Comparison of ENCODE assay signal across 19 cellular contexts in genomic region chr4:10159671-10160070, GRCh38. TPM values are rescaled to one million over a fixed set of nuclear protein-coding genes. Genes with fewer than 3 reads are reported as not detected.
DNase-seq lines count a peak whose midpoint lies in the region; ATAC-seq, FAIRE-seq and TF ChIP-seq lines count a peak whose summit lies in the region.
"Had no signal": no experiment of that assay in that cellular context is flagged by ENCODE, and none has a peak within 500 bp of the region (broad histone marks: within the 10 kb centered on the region; RNA-seq: fewer than 3 reads in every experiment).

No MANE protein-coding gene starts in this region.

- no peak overlapping the region for H3K9ac ChIP-seq in K562 (ENCODE audit: insufficient read depth in 1 of 2, low read depth in 2 of 2, low read length in 2 of 2)
- H3K9ac ChIP-seq: BLaER1 had no signal

- in situ Hi-C loops in K562 (cut with MboI), result loop anchor here (5.0 to 25.0 kb wide), 2 partner anchors 388 to 1253 kb away; no protein-coding TSS in a partner anchor

- H3K9me3 Mint-ChIP-seq in activated naive CD8-positive, alpha-beta T cell treated with anti-CD3 and anti-CD28 coated beads, Interleukin-2, amount 10 ng/mL, durations not matched to agents 7 days and 5 days, result no peaks in the 10 kb centered on the region
- no peaks in the 10 kb centered on the region for H3K9me3 Mint-ChIP-seq in activated naive CD8-positive, alpha-beta T cell treated with anti-CD3 and anti-CD28 coated beads, Interleukin-2, amount 50 U/mL, for 24 hours
- H3K9me3 Mint-ChIP-seq: CD8-positive, alpha-beta memory T cell; H9 had no signal

- H3K79me2 ChIP-seq in K562 (ENCODE audit: control insufficient read depth, insufficient read depth, low read length), result no peaks in the 10 kb centered on the region

- no peak for FAIRE-seq in K562 (lab: Jason Lieb, UNC)
- FAIRE-seq: A549, GM12891, GM19239, HTR-8/SVneo had no signal

- H3K4me2 ChIP-seq in K562 (ENCODE audit: insufficient read depth, low read length), result no peak overlapping the region
- H3K4me2 ChIP-seq: A549 had no signal

- intact Hi-C loops in K562 (cut with micrococcal nuclease), result loop anchor here (1.0 to 5.0 kb wide), 2 partner anchors 244 to 368 kb away; no protein-coding TSS in a partner anchor

- CTCF ChIA-PET in K562 (lab: Yijun Ruan, JAX; ENCODE audit: low intra/inter-chr PET ratio), result interaction anchor here (1.2 to 2.9 kb wide), 3 partner anchors 244 to 390 kb away, joined by 7 to 21 read pairs (median 17); no protein-coding TSS in a partner anchor

- POLR2A ChIA-PET in activated naive CD8-positive, alpha-beta T cell treated with anti-CD3 and anti-CD28 coated beads, Interleukin-2, amount 10 ng/mL, durations not matched to agents 7 days and 5 days (lab: Charles Lee), result interaction anchor here (1.1 to 2.4 kb wide), 2 partner anchors 42 to 297 kb away, joined by 3 to 18 read pairs; partner anchors contain the start of genes WDR1 and ZNF518B
- POLR2A ChIA-PET in K562 (lab: Yijun Ruan, JAX), result interaction anchor here (0.6 to 1.3 kb wide), 9 partner anchors 17 to 392 kb away, joined by 3 to 5 read pairs (median 3); no protein-coding TSS in a partner anchor

- H3K9me3 ChIP-seq in K562 (replicated peaks; ENCODE audit: control insufficient read depth, insufficient read depth, low read depth, low read length), result no peaks in the 10 kb centered on the region
- H3K9me3 ChIP-seq: A549, BLaER1 had no signal

- DNase-seq in activated naive CD8-positive, alpha-beta T cell treated with anti-CD3 and anti-CD28 coated beads, Interleukin-2, amount 10 ng/mL, durations not matched to agents 7 days and 5 days, result no peak
- no peak for DNase-seq in activated naive CD8-positive, alpha-beta T cell treated with anti-CD3 and anti-CD28 coated beads, Interleukin-2, amount 50 U/mL, for 24 hours
- no peak for DNase-seq in K562 (ENCODE audit: extremely low read depth in 1 of 4, low spot score in 3 of 4)
- peak in 1 of 2 donors; percentile 62 for DNase-seq in foreskin keratinocyte
- DNase-seq in NK-92 (lab: John Stamatoyannopoulos, UW; ENCODE audit: unreplicated experiment), result no peak
- DNase-seq in C1 segment of cervical spinal cord (lab: John Stamatoyannopoulos, UW), result no peak
- DNase-seq in GM19240 (ENCODE audit: insufficient read length, low spot score), result no peak
- DNase-seq: COR-L47, DMS 273 treated with DMSO at 0.1 percent for 48 hours, DND-41, GOT3 had no signal

- H3K9me1 ChIP-seq in K562 (ENCODE audit: control insufficient read depth, insufficient read depth, low read length), result no peaks in the 10 kb centered on the region

- H3K4me1 ChIP-seq in K562 (replicated peaks in 1 of 2; ENCODE audit: control insufficient read depth in 2 of 2, insufficient read depth in 2 of 2, low read length in 2 of 2) (peaks cover 0 to 23% of the 10 kb centered on the region in 2 experiments; a peak in 3 of 5 replicates), foreskin keratinocyte (no peaks in the 10 kb centered on the region)
- H3K4me1 ChIP-seq: A549 had no signal

- H3K36me3 ChIP-seq in K562 (ENCODE audit: control insufficient read depth, insufficient read depth, low read length), result no peaks in the 10 kb centered on the region; the same call in 2 of the 3 replicates
- H3K36me3 ChIP-seq: BLaER1 had no signal

- no peak for ATAC-seq in activated naive CD8-positive, alpha-beta T cell treated with anti-CD3 and anti-CD28 coated beads, Interleukin-2, amount 10 ng/mL, durations not matched to agents 7 days and 5 days (ENCODE audit: low read depth)
- ATAC-seq in activated naive CD8-positive, alpha-beta T cell treated with anti-CD3 and anti-CD28 coated beads, Interleukin-2, amount 50 U/mL, for 24 hours, result no peak
- ATAC-seq in K562 (no peak), foreskin keratinocyte (peak; percentile 26)

- no peaks in the 10 kb centered on the region for H4K20me1 ChIP-seq in K562 (replicated peaks; ENCODE audit: control insufficient read depth, insufficient read depth, low read length)
- H4K20me1 ChIP-seq: BLaER1 had no signal

- H3K4me3 Mint-ChIP-seq in activated naive CD8-positive, alpha-beta T cell treated with anti-CD3 and anti-CD28 coated beads, Interleukin-2, amount 10 ng/mL, durations not matched to agents 7 days and 5 days, result no peak overlapping the region
- H3K4me3 Mint-ChIP-seq in activated naive CD8-positive, alpha-beta T cell treated with anti-CD3 and anti-CD28 coated beads, Interleukin-2, amount 50 U/mL, for 24 hours, result no peak overlapping the region
- H3K4me3 Mint-ChIP-seq: CD8-positive, alpha-beta memory T cell; H9 had no signal

- H3K27ac ChIP-seq in K562 (ENCODE audit: extremely low read depth, low read depth, low read length), result no peak overlapping the region
- no peak overlapping the region for H3K27ac ChIP-seq in foreskin keratinocyte
- H3K27ac ChIP-seq: 22Rv1, A549, BLaER1 had no signal

- no peak for TF ChIP-seq CTCF in K562 (IDR thresholded peaks at IDR 0.05 in 2 of 3, conservative IDR thresholded peaks at IDR 0.05 in 1 of 3; ENCODE audit: insufficient read depth in 2 of 3, low read depth in 1 of 3, low read length in 3 of 3)
- no peak for TF ChIP-seq CTCF in foreskin keratinocyte (conservative IDR thresholded peaks at IDR 0.05)

- TF ChIP-seq EP300 in K562 (IDR thresholded peaks at IDR 0.05; ENCODE audit: low read length), result no peak

- no peaks in the 10 kb centered on the region for H3K36me3 Mint-ChIP-seq in activated naive CD8-positive, alpha-beta T cell treated with anti-CD3 and anti-CD28 coated beads, Interleukin-2, amount 10 ng/mL, durations not matched to agents 7 days and 5 days
- H3K36me3 Mint-ChIP-seq in activated naive CD8-positive, alpha-beta T cell treated with anti-CD3 and anti-CD28 coated beads, Interleukin-2, amount 50 U/mL, for 24 hours (ENCODE audit: low read depth), result no peaks in the 10 kb centered on the region
- H3K36me3 Mint-ChIP-seq: CD8-positive, alpha-beta memory T cell had no signal

- peaks cover 2 to 7% of the 10 kb centered on the region in 2 experiments; a peak in 1 of 5 replicates for H3K27me3 ChIP-seq in K562 (ENCODE audit: control insufficient read depth in 2 of 2, insufficient read depth in 2 of 2, low read length in 2 of 2)
- H3K27me3 ChIP-seq in foreskin keratinocyte, result no peaks in the 10 kb centered on the region
- H3K27me3 ChIP-seq: BLaER1 had no signal

- H3K27me3 Mint-ChIP-seq in activated naive CD8-positive, alpha-beta T cell treated with anti-CD3 and anti-CD28 coated beads, Interleukin-2, amount 10 ng/mL, durations not matched to agents 7 days and 5 days, result peaks cover 2% of the 10 kb centered on the region
- peaks cover 2% of the 10 kb centered on the region for H3K27me3 Mint-ChIP-seq in activated naive CD8-positive, alpha-beta T cell treated with anti-CD3 and anti-CD28 coated beads, Interleukin-2, amount 50 U/mL, for 24 hours

- no peak for TF ChIP-seq POLR2A in K562 (conservative IDR thresholded peaks at IDR 0.05)

- TF ChIP-seq RAD21 in K562 (CRISPR knock-in tag; conservative IDR thresholded peaks at IDR 0.05 in 1 of 2, IDR thresholded peaks at IDR 0.05 in 1 of 2), result no peak

- no TSS peak for BruUV-seq in K562 (replicated peaks; lab: Mats Ljungman, UMichigan)

- peaks cover 41% of the 10 kb centered on the region for H3K4me1 Mint-ChIP-seq in activated naive CD8-positive, alpha-beta T cell treated with anti-CD3 and anti-CD28 coated beads, Interleukin-2, amount 10 ng/mL, durations not matched to agents 7 days and 5 days
- H3K4me1 Mint-ChIP-seq in activated naive CD8-positive, alpha-beta T cell treated with anti-CD3 and anti-CD28 coated beads, Interleukin-2, amount 50 U/mL, for 24 hours, result peaks cover 24% of the 10 kb centered on the region

- H3K4me3 ChIP-seq in K562, result no peak overlapping the region
- H3K4me3 ChIP-seq: A549, BLaER1 had no signal

- peak overlapping the region; percentile 1 for H3K27ac Mint-ChIP-seq in activated naive CD8-positive, alpha-beta T cell treated with anti-CD3 and anti-CD28 coated beads, Interleukin-2, amount 10 ng/mL, durations not matched to agents 7 days and 5 days
- H3K27ac Mint-ChIP-seq in activated naive CD8-positive, alpha-beta T cell treated with anti-CD3 and anti-CD28 coated beads, Interleukin-2, amount 50 U/mL, for 24 hours, result no peak overlapping the region
- H3K27ac Mint-ChIP-seq: H9 had no signal

- H2AFZ ChIP-seq in K562 (ENCODE audit: low read depth, low read length), result peak overlapping the region; percentile 47; the same call in 1 of the 2 replicates

TF ChIP-seq in K562, 482 proteins besides CTCF, POLR2A, EP300 and RAD21:
- TF ChIP-seq SRSF3 (IDR thresholded peaks at IDR 0.05; ENCODE audit: insufficient read depth, low read length) (no peak), RBM39 (optimal IDR thresholded peaks at IDR 0.05; ENCODE audit: low read depth, low read length) (no peak), THRAP3 (IDR thresholded peaks at IDR 0.05; ENCODE audit: borderline replicate concordance) (no peak), BRD9 (IDR thresholded peaks at IDR 0.05; ENCODE audit: low read depth, partially characterized antibody) (no peak)

RNA-seq across cellular contexts. Expression of gene WDR1, which starts 43.1 kb away (rescaled TPM):
- total RNA-seq in activated naive CD8-positive, alpha-beta T cell treated with anti-CD3 and anti-CD28 coated beads, Interleukin-2, amount 10 ng/mL, durations not matched to agents 7 days and 5 days, result 100 to 1,000 TPM; 371 to 372 TPM
- total RNA-seq in K562 (2011; cell fraction: chromatin; rRNA removed; ENCODE audit: low replicate concordance), result 72.4 and 125 TPM in 2 replicates
- total RNA-seq in K562 (2011; cell fraction: nucleolus; rRNA removed), result 75.3 and 90.2 TPM in 2 replicates
- total RNA-seq in K562 (2011; cell fraction: nucleoplasm; rRNA removed), result 64.2 and 70.3 TPM in 2 replicates
- 151 and 154 TPM in 2 replicates for total RNA-seq in K562 (2014; rRNA removed)
- total RNA-seq in K562 (2014; rRNA removed; fragmentation: Illumina TruSeq; extraction: Trizol), result 111 and 112 TPM in 2 replicates
- 120 and 124 TPM in 2 replicates for total RNA-seq in K562 (2015; rRNA removed; fragmentation: Illumina TruSeq; extraction: Trizol)
- 186 and 213 TPM in 2 replicates for total RNA-seq in K562 (2021)
- 140 and 186 TPM in 2 replicates for polyA plus RNA-seq in K562 (2011; rRNA removed)
- polyA plus RNA-seq in K562 (2011; cell fraction: cytosol; rRNA removed), result 176 and 298 TPM in 2 replicates
- polyA plus RNA-seq in K562 (2011; cell fraction: nucleus; rRNA removed), result 133 and 190 TPM in 2 replicates
- polyA plus RNA-seq in K562 (2012), result 144 and 177 TPM in 2 replicates
- 139 and 149 TPM in 2 replicates for polyA plus RNA-seq in K562 (2014; fragmentation: Illumina TruSeq; extraction: Trizol)
- 10 to 100 TPM; 16.1 to 23.0 TPM for polyA plus RNA-seq in K562 (2014; fragmentation: Nextera tagmentation; extraction: Ambion mirVana)
- 120 and 125 TPM in 2 replicates for polyA plus RNA-seq in K562 (2014; rRNA removed)
- polyA minus RNA-seq in K562 (2011; rRNA and poly(A)+ RNA removed), result 188 and 256 TPM in 2 replicates
- polyA minus RNA-seq in K562 (2011; cell fraction: cytosol; rRNA and poly(A)+ RNA removed), result 111 and 132 TPM in 2 replicates
- polyA minus RNA-seq in K562 (2011; cell fraction: nucleus; rRNA and poly(A)+ RNA removed), result 53.7 and 56.2 TPM in 2 replicates
- total RNA-seq in foreskin keratinocyte, result 383 and 394 TPM in 2 replicates
- 293 and 310 TPM in 2 replicates for polyA plus RNA-seq in foreskin keratinocyte
